22 cellular contexts compared by ENCODE assay signal in genomic region chr13:66077286-66077685, GRCh38.
"Had no signal": no experiment of that assay in that cellular context is flagged by ENCODE, and none has a peak within 500 bp of the region (broad histone marks: within the 10 kb centered on the region; RNA-seq: fewer than 3 reads in every experiment).

No MANE protein-coding gene starts in this region.

- H3K4me1 ChIP-seq: ascending aorta, esophagus muscularis mucosa, gastrocnemius medialis, parathyroid adenoma, thyroid gland had no signal

- H3K4me3 ChIP-seq: ascending aorta, esophagus muscularis mucosa, gastrocnemius medialis, lung, thyroid gland had no signal

- H3K27me3 ChIP-seq: ascending aorta, esophagus muscularis mucosa, gastrocnemius medialis, thyroid gland had no signal

- H3K36me3 ChIP-seq: ascending aorta, esophagus muscularis mucosa, gastrocnemius medialis, thyroid gland had no signal

- H3K9me3 ChIP-seq: ascending aorta, esophagus muscularis mucosa, gastrocnemius medialis, thyroid gland had no signal

- FAIRE-seq: kidney had no signal

- DNase-seq: activated CD4-positive, CD25-positive, alpha-beta regulatory T cell treated with anti-CD3 and anti-CD28 coated beads, Interleukin-2, amount 50 U/mL, for 72 hours; activated CD8-positive, alpha-beta memory T cell treated with anti-CD3 and anti-CD28 coated beads for 24 hours; activated CD8-positive, alpha-beta memory T cell treated with anti-CD3 and anti-CD28 coated beads, Interleukin-2, amount 50 U/mL, for 48 hours; activated effector memory CD4-positive, alpha-beta T cell treated with Interleukin-2 at 50 U/mL for 16 hours; activated naive CD4-positive, alpha-beta T cell treated with anti-CD3 and anti-CD28 coated beads, Interleukin-2, amount 50 U/mL, for 16 hours; activated T-cell treated with anti-CD3 and anti-CD28 coated beads, Interleukin-2, amount 50 U/mL, for 48 hours; cortex of kidney; gastrocnemius medialis; head of caudate nucleus; kidney; stimulated activated CD4-positive, alpha-beta T cell treated with anti-CD3 and anti-CD28 coated beads, Interleukin-12 subunit alpha, Interleukin-12 subunit beta, amount 100 ng/mL, for 4 hours; stimulated activated CD4-positive, alpha-beta T cell treated with anti-CD3 and anti-CD28 coated beads, Interleukin-1b, Interleukin-23, amount 100 ng/mL, for 48 hours; stimulated activated CD8-positive, alpha-beta memory T cell treated with anti-CD3 and anti-CD28 coated beads, Interleukin-4, amount 100 ng/mL, for 48 hours; stimulated activated naive CD4-positive, alpha-beta T cell; T-helper 1 cell; T-helper 9 cell; thyroid gland had no signal

- H3K27ac ChIP-seq: ascending aorta, esophagus muscularis mucosa, gastrocnemius medialis, parathyroid adenoma, thyroid gland, VCaP had no signal
